17 cellular contexts compared by ENCODE assay signal in genomic region chr2:40432916-40433315, GRCh38. TPM values are rescaled to one million over a fixed set of nuclear protein-coding genes. Genes with fewer than 3 reads are reported as not detected.
A peak's percentile ranks its signal among the peaks of the same experiment; 100 is the strongest.
DNase-seq lines count a peak whose midpoint lies in the region; ATAC-seq and TF ChIP-seq lines count a peak whose summit lies in the region.
"Had no signal": no experiment of that assay in that cellular context is flagged by ENCODE, and none has a peak within 500 bp of the region (broad histone marks: within the 10 kb centered on the region; RNA-seq: fewer than 3 reads in every experiment).

No MANE protein-coding gene starts in this region.

- peak overlapping the region; percentile 61; the same call in 1 of the 2 replicates for H2BK20ac ChIP-seq in IMR-90 (ENCODE audit: low read depth, low read length)

- no peak overlapping the region for H3K4me3 Mint-ChIP-seq in activated CD8-positive, alpha-beta T cell treated with anti-CD3 and anti-CD28 coated beads, Interleukin-2, amount 10 ng/mL, durations not matched to agents 7 days and 5 days
- H3K4me3 Mint-ChIP-seq: CD8-positive, alpha-beta memory T cell had no signal

- BruUV-seq in IMR-90 (replicated peaks; lab: Mats Ljungman, UMichigan), result no TSS peak

- in situ Hi-C loops in IMR-90 (cut with MboI; ENCODE audit: low sequenced_read_pairs), result no loop called here

- no peak overlapping the region for H3K9ac ChIP-seq in SK-N-SH
- no peak overlapping the region for H3K9ac ChIP-seq in IMR-90 (ENCODE audit: low read depth, low read length)
- H3K9ac ChIP-seq in subcutaneous abdominal adipose tissue (ENCODE audit: low read length in 5 of 5), result no peak overlapping the region
- H3K9ac ChIP-seq: BLaER1, KMS-11 had no signal

- TF ChIP-seq RAD21 in SK-N-SH (IDR thresholded peaks at IDR 0.05; ENCODE audit: low read length), result no peak
- TF ChIP-seq RAD21 in IMR-90 (IDR thresholded peaks at IDR 0.05; ENCODE audit: low read length), result no peak

- 0 out of 2 replicates have a peak overlapping the region, but pooled peaks have one; percentile 8 for H3K14ac ChIP-seq in IMR-90 (replicated peaks; ENCODE audit: low read depth, low read length)

- H3K79me2 ChIP-seq in SK-N-SH (ENCODE audit: insufficient read depth), result peaks cover 45% of the 10 kb centered on the region

- no peak for TF ChIP-seq POLR2A in IMR-90 (IDR thresholded peaks at IDR 0.05; ENCODE audit: low read depth, low read length)

- H4K8ac ChIP-seq in IMR-90 (ENCODE audit: low read depth in 2 of 2, low read length in 2 of 2), result no peak overlapping the region

- no peak overlapping the region for H4K5ac ChIP-seq in IMR-90 (ENCODE audit: low read depth, low read length)

- H3K9me2 ChIP-seq in SK-N-SH, result no peaks in the 10 kb centered on the region

- no peak overlapping the region; the same call in 1 of the 2 replicates for H3K18ac ChIP-seq in IMR-90 (ENCODE audit: low read depth, low read length)

- no peaks in the 10 kb centered on the region for H3K4me1 Mint-ChIP-seq in activated CD8-positive, alpha-beta T cell treated with anti-CD3 and anti-CD28 coated beads, Interleukin-2, amount 10 ng/mL, durations not matched to agents 7 days and 5 days (ENCODE audit: low read depth)
- H3K4me1 Mint-ChIP-seq: CD8-positive, alpha-beta memory T cell had no signal

- no peak overlapping the region for H3K4ac ChIP-seq in IMR-90 (ENCODE audit: low read depth, low read length)

- peak overlapping the region; percentile 12 for H2BK5ac ChIP-seq in IMR-90 (ENCODE audit: low read depth, low read length, poor library complexity, severe bottlenecking)

- H3K9me3 ChIP-seq in SK-N-SH (no peaks in the 10 kb centered on the region), IMR-90 (ENCODE audit: control insufficient read depth, insufficient read depth, low read length) (no peaks in the 10 kb centered on the region), subcutaneous abdominal adipose tissue (ENCODE audit: control insufficient read depth in 5 of 5, low read length in 5 of 5) (no peaks in the 10 kb centered on the region)

- H3K79me1 ChIP-seq in IMR-90 (ENCODE audit: low read depth in 1 of 2, low read length in 2 of 2), result peaks cover 47 to 77% of the 10 kb centered on the region in 2 experiments

- no peak overlapping the region for H3K27ac Mint-ChIP-seq in activated CD8-positive, alpha-beta T cell treated with anti-CD3 and anti-CD28 coated beads, Interleukin-2, amount 10 ng/mL, durations not matched to agents 7 days and 5 days
- H3K27ac Mint-ChIP-seq: CD8-positive, alpha-beta memory T cell had no signal

- H3K4me1 ChIP-seq in SK-N-SH (ENCODE audit: control insufficient read depth in 1 of 2, insufficient read depth in 2 of 2, low read depth in 1 of 2, low read length in 1 of 2), result peaks cover 20 to 35% of the 10 kb centered on the region in 2 experiments
- H3K4me1 ChIP-seq in IMR-90 (ENCODE audit: control insufficient read depth, insufficient read depth, low read length), result peaks cover 16% of the 10 kb centered on the region
- peaks cover 0 to 54% (median 43%) of the 10 kb centered on the region in 5 donors for H3K4me1 ChIP-seq in subcutaneous abdominal adipose tissue (ENCODE audit: control insufficient read depth in 5 of 5, insufficient read depth in 5 of 5, low read length in 5 of 5)
- H3K4me1 ChIP-seq: BLaER1 had no signal

- H3K9me1 ChIP-seq in IMR-90 (ENCODE audit: insufficient read depth, low read length), result peaks cover 37% of the 10 kb centered on the region

- H3K23ac ChIP-seq in IMR-90 (ENCODE audit: low read depth, low read length), result no peak overlapping the region

- no peak overlapping the region for H2BK120ac ChIP-seq in IMR-90 (ENCODE audit: low read depth, low read length)

- dilution Hi-C loops in IMR-90 (cut with HindIII; ENCODE audit: low sequenced_read_pairs, unreplicated experiment), result no loop called here

- H3K56ac ChIP-seq in IMR-90 (ENCODE audit: extremely low read depth, insufficient read depth, low read length), result no peak overlapping the region

- no peak overlapping the region for H2AFZ ChIP-seq in SK-N-SH (ENCODE audit: low read depth)
- H2AFZ ChIP-seq in IMR-90 (replicated peaks; ENCODE audit: low read length, poor library complexity), result no peak overlapping the region

- no peak overlapping the region for H4K91ac ChIP-seq in IMR-90 (ENCODE audit: insufficient read depth, low read depth, low read length)

- no peak overlapping the region for H2BK15ac ChIP-seq in IMR-90 (ENCODE audit: low read depth, low read length)

- H2AK9ac ChIP-seq in IMR-90 (replicated peaks; ENCODE audit: low read depth, low read length, poor library complexity), result no peak overlapping the region

- intact Hi-C loops in IMR-90 (cut with micrococcal nuclease), result loop anchor here (5.0 kb wide), 1 partner anchor 61 kb away; no protein-coding TSS in a partner anchor

- H3K36me3 Mint-ChIP-seq in activated CD8-positive, alpha-beta T cell treated with anti-CD3 and anti-CD28 coated beads, Interleukin-2, amount 10 ng/mL, durations not matched to agents 7 days and 5 days (ENCODE audit: low read depth), result no peaks in the 10 kb centered on the region
- H3K36me3 Mint-ChIP-seq: CD8-positive, alpha-beta memory T cell had no signal

- H3K36me3 ChIP-seq in SK-N-SH (replicated peaks in 1 of 2; ENCODE audit: control insufficient read depth in 1 of 2, insufficient read depth in 2 of 2, low read length in 1 of 2), result no peaks in the 10 kb centered on the region
- peaks cover 7% of the 10 kb centered on the region for H3K36me3 ChIP-seq in IMR-90 (ENCODE audit: control insufficient read depth, insufficient read depth, low read length)
- H3K36me3 ChIP-seq in subcutaneous abdominal adipose tissue (ENCODE audit: control insufficient read depth in 5 of 5, insufficient read depth in 5 of 5, low read length in 5 of 5), result no peaks in the 10 kb centered on the region

- WGBS in SK-N-SH (ENCODE audit: low lambda C conversion rate), result 77% methylated on average over 3 of the region's 3 CpGs
- 86% methylated on average over 3 of the region's 3 CpGs; no CpG with 5 or more reads in 1 of the 2 experiments for WGBS in IMR-90 (ENCODE audit: extremely low coverage in 2 of 2, insufficient read length in 1 of 2), 2 experiments

- H3K27ac ChIP-seq in SK-N-SH (ENCODE audit: low read depth in 2 of 2, low read length in 1 of 2) (peak overlapping the region in 1 of 2 experiments; percentile 94; a peak in 2 of 4 replicates), IMR-90 (ENCODE audit: insufficient read depth, low read length) (no peak overlapping the region), subcutaneous abdominal adipose tissue (ENCODE audit: low read depth, low read length) (peak overlapping the region; percentile 25)
- H3K27ac ChIP-seq: 22Rv1, BLaER1, KMS-11 had no signal

- H3F3A ChIP-seq in SK-N-SH (replicated peaks; ENCODE audit: insufficient read depth), result peaks cover 21% of the 10 kb centered on the region

- H3K4me3 ChIP-seq in SK-N-SH (ENCODE audit: low read depth in 2 of 2, low read length in 1 of 2) (no peak overlapping the region), IMR-90 (ENCODE audit: insufficient read depth, low read depth, low read length) (no peak overlapping the region), fibroblast of the aortic adventitia (ENCODE audit: low read depth, low read length) (no peak overlapping the region), subcutaneous abdominal adipose tissue (ENCODE audit: low read depth in 1 of 5, low read length in 5 of 5) (no peak overlapping the region)
- H3K4me3 ChIP-seq: BLaER1 had no signal

- POLR2A ChIA-PET in SK-N-SH (lab: Yijun Ruan, JAX), result no interaction called here
- POLR2A ChIA-PET in IMR-90 (lab: Charles Lee; ENCODE audit: unreplicated experiment), result no interaction called here
- POLR2A ChIA-PET in activated CD8-positive, alpha-beta T cell treated with anti-CD3 and anti-CD28 coated beads, Interleukin-2, amount 10 ng/mL, durations not matched to agents 7 days and 5 days (lab: Charles Lee), result no interaction called here

- H3K27me3 Mint-ChIP-seq in activated CD8-positive, alpha-beta T cell treated with anti-CD3 and anti-CD28 coated beads, Interleukin-2, amount 10 ng/mL, durations not matched to agents 7 days and 5 days (ENCODE audit: low read depth), result peaks cover 4% of the 10 kb centered on the region
- H3K27me3 Mint-ChIP-seq: CD8-positive, alpha-beta memory T cell had no signal

- TF ChIP-seq CTCF in SK-N-SH (IDR thresholded peaks at IDR 0.05), result no peak
- no peak for TF ChIP-seq CTCF in IMR-90 (conservative IDR thresholded peaks at IDR 0.05; ENCODE audit: low read depth, low read length)
- no peak for TF ChIP-seq CTCF in fibroblast of the aortic adventitia (IDR thresholded peaks at IDR 0.05; ENCODE audit: insufficient read depth, low read length)

- no peak overlapping the region for H2AK5ac ChIP-seq in IMR-90 (ENCODE audit: low read depth, low read length)

- H3K27me3 ChIP-seq in SK-N-SH (ENCODE audit: insufficient read depth) (no peaks in the 10 kb centered on the region), IMR-90 (ENCODE audit: control insufficient read depth, insufficient read depth, low read length) (no peaks in the 10 kb centered on the region), subcutaneous abdominal adipose tissue (ENCODE audit: control insufficient read depth in 5 of 5, insufficient read depth in 4 of 5, low read length in 5 of 5) (no peaks in the 10 kb centered on the region)
- H3K27me3 ChIP-seq: BLaER1 had no signal

- no peak for TF ChIP-seq EP300 in SK-N-SH (IDR thresholded peaks at IDR 0.05; ENCODE audit: borderline replicate concordance in 1 of 2, low read depth in 1 of 2, low read length in 1 of 2)

- ATAC-seq in SK-N-SH treated with all-trans-retinoic acid at 6 μM for 48 hours (no peak), IMR-90 (ENCODE audit: low read depth) (no peak), GM21390 (IDR thresholded peaks at IDR 0.05; ENCODE audit: unreplicated experiment) (no peak)
- ATAC-seq in activated CD8-positive, alpha-beta T cell treated with anti-CD3 and anti-CD28 coated beads, Interleukin-2, amount 10 ng/mL, durations not matched to agents 7 days and 5 days, result no peak

- no peaks in the 10 kb centered on the region for H3K9me3 Mint-ChIP-seq in activated CD8-positive, alpha-beta T cell treated with anti-CD3 and anti-CD28 coated beads, Interleukin-2, amount 10 ng/mL, durations not matched to agents 7 days and 5 days (ENCODE audit: insufficient read depth)

- no peak for DNase-seq in SK-N-SH
- DNase-seq in IMR-90, result no peak
- DNase-seq in fibroblast of the aortic adventitia (ENCODE audit: low read depth), result peak; percentile 59
- DNase-seq in activated CD8-positive, alpha-beta T cell treated with anti-CD3 and anti-CD28 coated beads, Interleukin-2, amount 10 ng/mL, durations not matched to agents 7 days and 5 days, result no peak
- DNase-seq in NCI-H2227 treated with DMSO at 0.1 percent for 48 hours (lab: John Stamatoyannopoulos, UW), result no peak
- DNase-seq: CD8-positive, alpha-beta memory T cell; NCI-H1417 treated with DMSO at 0.1 percent for 48 hours; NCI-H2029; NCI-H774; RPMI8226; SIG-M5 had no signal

- no peaks in the 10 kb centered on the region for H4K20me1 ChIP-seq in SK-N-SH (ENCODE audit: insufficient read depth)
- H4K20me1 ChIP-seq in IMR-90 (ENCODE audit: insufficient read depth, low read length), result no peaks in the 10 kb centered on the region
- H4K20me1 ChIP-seq: BLaER1 had no signal

- CTCF ChIA-PET in SK-N-SH (lab: Yijun Ruan, JAX) (interaction anchor here (1.0 to 10.9 kb wide), 4 partner anchors 12 to 188 kb away, joined by 3 to 71 read pairs (median 3); partner anchors contain the start of gene SLC8A1), IMR-90 (lab: Yijun Ruan, JAX) (no interaction called here)
- CTCF ChIA-PET in activated CD8-positive, alpha-beta T cell treated with anti-CD3 and anti-CD28 coated beads, Interleukin-2, amount 10 ng/mL, durations not matched to agents 7 days and 5 days (lab: Charles Lee), result no interaction called here

- H3K4me2 ChIP-seq in SK-N-SH, result no peak overlapping the region
- H3K4me2 ChIP-seq in IMR-90 (ENCODE audit: low read depth, low read length), result no peak overlapping the region
- H3K4me2 ChIP-seq: BLaER1, KMS-11 had no signal

RNA-seq across cellular contexts. Expression of gene SLC8A1, which starts 19.0 kb away (rescaled TPM):
- polyA plus RNA-seq in SK-N-SH (2012; rRNA removed) (3.2 and 4.6 TPM in 2 replicates), IMR-90 (2012; rRNA removed) (6.6 and 7.7 TPM in 2 replicates)
- polyA plus RNA-seq in SK-N-SH (2012; cell fraction: cytosol; rRNA removed), result 4.1 and 4.4 TPM in 2 replicates
- 1.2 and 2.9 TPM in 2 replicates for polyA plus RNA-seq in SK-N-SH (2012; cell fraction: nucleus; rRNA removed)
- total RNA-seq in IMR-90 (2012; rRNA removed) (57.0 and 86.1 TPM in 2 replicates), fibroblast of the aortic adventitia (ENCODE audit: low replicate concordance) (39.1 and 112 TPM in 2 replicates)
- polyA plus RNA-seq in IMR-90 (2012; cell fraction: cytosol; rRNA removed), result 0.99 and 1.8 TPM in 2 replicates
- 1.2 and 4.3 TPM in 2 replicates for polyA plus RNA-seq in IMR-90 (2012; cell fraction: nucleus; rRNA removed; ENCODE audit: low replicate concordance)
- under 1 TPM; 0.10 to 0.45 TPM for total RNA-seq in activated CD8-positive, alpha-beta T cell treated with anti-CD3 and anti-CD28 coated beads, Interleukin-2, amount 10 ng/mL, durations not matched to agents 7 days and 5 days
- polyA plus RNA-seq: CD8-positive, alpha-beta memory T cell had no signal

Comparison
In these comparisons a context has a peak if more than half of its experiments do, and no peak if none do; other contexts are left out.
1. RNA of gene SLC8A1, which starts 19.0 kb away (total RNA-seq): 57.0 to 86.1 TPM in IMR-90 and 39.1 to 112 TPM in fibroblast of the aortic adventitia; 0.10 to 0.45 TPM in activated CD8-positive, alpha-beta T cell treated with anti-CD3 and anti-CD28 coated beads, Interleukin-2, amount 10 ng/mL, durations not matched to agents 7 days and 5 days; every median in the first group is over 10 times any median in the second.